In the genomic region with DNA sequence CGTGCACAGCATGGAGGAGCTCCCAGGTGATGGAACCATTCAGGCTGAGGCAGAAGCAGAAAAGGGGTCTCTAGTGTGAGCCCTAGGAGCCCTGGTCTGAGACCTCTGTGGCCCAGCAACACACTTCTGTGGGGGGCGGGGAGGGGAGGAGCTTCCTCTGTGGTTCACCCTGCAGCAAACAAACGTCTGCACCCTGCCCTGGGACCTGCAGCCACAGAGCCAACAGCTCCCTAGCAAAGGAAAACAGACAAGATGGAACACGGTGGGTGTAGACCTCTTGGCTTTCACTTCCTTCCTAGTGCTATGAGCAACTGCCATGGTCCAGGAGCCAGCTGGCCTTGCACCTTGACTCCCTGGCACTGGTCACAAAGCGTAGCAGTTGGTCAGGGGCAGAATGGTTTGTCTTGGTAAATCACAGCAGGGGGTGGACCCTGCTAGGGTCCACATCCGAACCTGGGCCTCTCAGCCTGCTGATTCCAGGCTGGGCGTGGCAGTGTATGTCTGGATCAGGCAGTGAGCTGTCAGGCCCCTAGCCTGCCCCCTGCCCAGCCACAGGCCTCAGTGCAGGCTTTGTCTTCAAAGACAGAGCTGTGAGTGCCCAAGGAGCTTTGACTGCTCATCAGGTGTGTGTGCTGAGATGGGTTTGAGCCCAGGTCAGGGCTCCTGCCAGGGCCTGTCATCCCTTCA, we compare ENCODE assay signal across 1 cellular context.
TF ChIP-seq lines count a peak whose summit lies in the region.

No MANE protein-coding gene starts in this region.

TF ChIP-seq in WTC11, 78 proteins besides CTCF, POLR2A, EP300 and RAD21 (continued from another document):
- TF ChIP-seq STAT6 (CRISPR knock-in tag; conservative IDR thresholded peaks at IDR 0.05; ENCODE audit: low read depth) (no peak), JUN (CRISPR knock-in tag; IDR thresholded peaks at IDR 0.05) (no peak), ZNF532 (CRISPR knock-in tag; IDR thresholded peaks at IDR 0.05; ENCODE audit: borderline replicate concordance) (no peak), ZNF263 (CRISPR knock-in tag; IDR thresholded peaks at IDR 0.05; ENCODE audit: low read depth) (no peak), NFYB (CRISPR knock-in tag; conservative IDR thresholded peaks at IDR 0.05; ENCODE audit: low read depth) (no peak), AR (CRISPR knock-in tag; IDR thresholded peaks at IDR 0.05) (no peak), ZNF219 (CRISPR knock-in tag; IDR thresholded peaks at IDR 0.05; ENCODE audit: borderline replicate concordance) (no peak), AFF4 (CRISPR knock-in tag; IDR thresholded peaks at IDR 0.05; ENCODE audit: borderline replicate concordance) (no peak), ATF2 (CRISPR knock-in tag; IDR thresholded peaks at IDR 0.05; ENCODE audit: borderline replicate concordance, low read depth) (no peak), ZNF425 (CRISPR knock-in tag; conservative IDR thresholded peaks at IDR 0.05) (no peak)
- TF ChIP-seq, protein P1, sequence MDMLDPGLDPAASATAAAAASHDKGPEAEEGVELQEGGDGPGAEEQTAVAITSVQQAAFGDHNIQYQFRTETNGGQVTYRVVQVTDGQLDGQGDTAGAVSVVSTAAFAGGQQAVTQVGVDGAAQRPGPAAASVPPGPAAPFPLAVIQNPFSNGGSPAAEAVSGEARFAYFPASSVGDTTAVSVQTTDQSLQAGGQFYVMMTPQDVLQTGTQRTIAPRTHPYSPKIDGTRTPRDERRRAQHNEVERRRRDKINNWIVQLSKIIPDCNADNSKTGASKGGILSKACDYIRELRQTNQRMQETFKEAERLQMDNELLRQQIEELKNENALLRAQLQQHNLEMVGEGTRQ (CRISPR knock-in tag; IDR thresholded peaks at IDR 0.05) = no peak
- TF ChIP-seq, protein P2, sequence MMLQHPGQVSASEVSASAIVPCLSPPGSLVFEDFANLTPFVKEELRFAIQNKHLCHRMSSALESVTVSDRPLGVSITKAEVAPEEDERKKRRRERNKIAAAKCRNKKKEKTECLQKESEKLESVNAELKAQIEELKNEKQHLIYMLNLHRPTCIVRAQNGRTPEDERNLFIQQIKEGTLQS (CRISPR knock-in tag; conservative IDR thresholded peaks at IDR 0.05) = no peak
